12 cellular contexts compared by ENCODE assay signal in genomic region chr5:132264546-132265335, GRCh38. TPM values are rescaled to one million over a fixed set of nuclear protein-coding genes. Genes with fewer than 3 reads are reported as not detected.
DNase-seq lines count a peak whose midpoint lies in the region; ATAC-seq and TF ChIP-seq lines count a peak whose summit lies in the region.
"Had no signal": no experiment of that assay in that cellular context is flagged by ENCODE, and none has a peak within 500 bp of the region (broad histone marks: within the 10 kb centered on the region; RNA-seq: fewer than 3 reads in every experiment).

No MANE protein-coding gene starts in this region.

- H4K20me1 ChIP-seq in osteoblast (ENCODE audit: insufficient read depth, low read length) = peaks cover 76% of the 10 kb centered on the region

- H3K27ac ChIP-seq in left ventricle myocardium inferior (replicated peaks) (peak overlapping the region; percentile 81), osteoblast (ENCODE audit: low read depth, low read length) (peak overlapping the region; percentile 98)

- no peak for ATAC-seq in left ventricle myocardium superior

- no peak overlapping the region for H3K4me3 Mint-ChIP-seq in endothelial cell (ENCODE audit: unreplicated experiment)

- H3K4me1 ChIP-seq in left ventricle myocardium inferior (peaks cover 64% of the 10 kb centered on the region), osteoblast (ENCODE audit: insufficient read depth, low read length) (peaks cover 76% of the 10 kb centered on the region)

- TF ChIP-seq CTCF in left ventricle myocardium inferior (IDR thresholded peaks at IDR 0.05; ENCODE audit: borderline replicate concordance) (no peak), endothelial cell (IDR thresholded peaks at IDR 0.05; ENCODE audit: unreplicated experiment) (no peak), osteoblast (IDR thresholded peaks at IDR 0.05; ENCODE audit: extremely low read depth, low read depth, low read length) (no peak)

- peaks cover 27% of the 10 kb centered on the region for H3K4me1 Mint-ChIP-seq in endothelial cell (ENCODE audit: unreplicated experiment)

- peaks cover 74% of the 10 kb centered on the region for H3K79me2 ChIP-seq in osteoblast (ENCODE audit: insufficient read depth, low read length)

- peaks cover 14% of the 10 kb centered on the region for H3K27me3 Mint-ChIP-seq in endothelial cell (ENCODE audit: unreplicated experiment)

- H3K27me3 ChIP-seq in left ventricle myocardium inferior (ENCODE audit: low read depth) = no peaks in the 10 kb centered on the region
- H3K27me3 ChIP-seq in osteoblast (ENCODE audit: insufficient read depth, low read length) = no peaks in the 10 kb centered on the region

- no peak overlapping the region for H2AFZ ChIP-seq in osteoblast (ENCODE audit: low read length)

- H3K9me3 ChIP-seq in left ventricle myocardium inferior (replicated peaks) (no peaks in the 10 kb centered on the region), osteoblast (ENCODE audit: low read depth, low read length) (no peaks in the 10 kb centered on the region)

- H3K9me3 Mint-ChIP-seq in endothelial cell (ENCODE audit: unreplicated experiment) = no peaks in the 10 kb centered on the region

- DNase-seq in left ventricle myocardium inferior (no peak), left ventricle myocardium superior (no peak), endothelial cell (ENCODE audit: low spot score) (no peak), osteoblast (ENCODE audit: insufficient read length, low spot score, missing footprints) (peak; percentile 50), ureter (ENCODE audit: low spot score) (peak; percentile 44), C1 segment of cervical spinal cord (lab: John Stamatoyannopoulos, UW) (no peak), putamen (ENCODE audit: low spot score) (no peak), epidermal melanocyte (ENCODE audit: insufficient read length, low spot score) (no peak)
- DNase-seq: AML-193, hippocampal formation, KBM-7, NCI-H345 had no signal

- H3K36me3 ChIP-seq in left ventricle myocardium inferior (no peaks in the 10 kb centered on the region), osteoblast (ENCODE audit: insufficient read depth, low read length) (peaks cover 73% of the 10 kb centered on the region)

- intact Hi-C loops in left ventricle myocardium inferior (cut with micrococcal nuclease) (no loop called here), left ventricle myocardium superior (cut with micrococcal nuclease) (no loop called here)

- H3K4me2 ChIP-seq in osteoblast (ENCODE audit: insufficient read depth, low read length) = no peak overlapping the region

- H3K27ac Mint-ChIP-seq in endothelial cell (ENCODE audit: unreplicated experiment) = peak overlapping the region; percentile 93

- H3K36me3 Mint-ChIP-seq in endothelial cell (ENCODE audit: low read depth, unreplicated experiment) = peaks cover 4% of the 10 kb centered on the region

- H3K4me3 ChIP-seq in left ventricle myocardium inferior (no peak overlapping the region), osteoblast (ENCODE audit: insufficient read depth, low read length) (no peak overlapping the region)

RNA-seq across cellular contexts. Expression of gene PDLIM4, which starts 7.2 kb away (rescaled TPM):
- total RNA-seq in left ventricle myocardium inferior = 4.8 TPM
- total RNA-seq in left ventricle myocardium superior = 3.8 TPM
- 8.5 TPM for total RNA-seq in endothelial cell (ENCODE audit: unreplicated experiment)
- 47.7 and 67.7 TPM in 2 replicates for total RNA-seq in osteoblast
- 33.9 TPM for total RNA-seq in ureter

RNA-seq across cellular contexts. Expression of gene SLC22A4, which starts 29.5 kb away (rescaled TPM):
- total RNA-seq in left ventricle myocardium inferior (2.0 TPM), left ventricle myocardium superior (1.6 TPM), endothelial cell (ENCODE audit: unreplicated experiment) (0.13 TPM), osteoblast (2.9 and 3.8 TPM in 2 replicates), ureter (3.1 TPM)

RNA-seq across cellular contexts. Expression of gene P4HA2, which starts 37.1 kb away (rescaled TPM):
- 80.5 TPM for total RNA-seq in left ventricle myocardium inferior
- 78.4 TPM for total RNA-seq in left ventricle myocardium superior
- 9.9 TPM for total RNA-seq in endothelial cell (ENCODE audit: unreplicated experiment)
- total RNA-seq in osteoblast = 155 and 186 TPM in 2 replicates
- 39.7 TPM for total RNA-seq in ureter

Comparison
In these comparisons a context has a peak if more than half of its experiments do, and no peak if none do; other contexts are left out.
1. DNase-seq: peak in osteoblast (single experiment) and ureter (single experiment); none in left ventricle myocardium inferior (single experiment), left ventricle myocardium superior (single experiment), endothelial cell (single experiment), C1 segment of cervical spinal cord (0 of 14), putamen (single experiment) and epidermal melanocyte (single experiment).